17 cellular contexts compared by ENCODE assay signal in the genomic region with DNA sequence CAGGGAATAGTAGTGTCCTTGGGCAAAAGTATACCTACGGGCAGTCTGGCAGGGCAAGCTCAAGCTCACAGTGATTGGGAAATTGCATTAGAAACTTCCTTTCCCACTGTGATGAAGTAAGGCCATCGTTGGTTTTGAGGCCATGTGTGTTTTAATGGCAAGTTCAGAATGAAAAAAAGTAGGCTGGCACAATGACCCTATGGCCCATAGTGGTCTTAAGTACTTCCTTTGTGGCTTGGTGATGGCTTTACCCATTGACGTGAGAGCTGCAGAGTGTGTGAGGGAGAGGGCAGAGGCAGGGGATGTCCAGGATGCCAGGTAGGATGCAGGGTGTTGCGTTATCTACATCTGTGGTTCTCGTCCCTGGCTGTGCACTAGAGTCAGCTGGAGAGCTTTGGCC.
"Had no signal": no experiment of that assay in that cellular context is flagged by ENCODE, and none has a peak within 500 bp of the region (broad histone marks: within the 10 kb centered on the region; RNA-seq: fewer than 3 reads in every experiment).

No MANE protein-coding gene starts in this region.

- H3K27me3 ChIP-seq: cardiac muscle cell, ovary, stomach had no signal

- H3K27ac ChIP-seq: cardiac muscle cell, coronary artery, ovary, stomach, thoracic aorta, VCaP had no signal

- H3K9me3 ChIP-seq: ovary, stomach, thoracic aorta had no signal

- H3K27ac Mint-ChIP-seq: activated naive CD4-positive, alpha-beta T cell treated with anti-CD3 and anti-CD28 coated beads for 36 hours had no signal

- H3K4me3 ChIP-seq: cardiac muscle cell, coronary artery, ovary, stomach, thoracic aorta had no signal

- H3K36me3 ChIP-seq: cardiac muscle cell, ovary, stomach, thoracic aorta had no signal

- H3K9me3 Mint-ChIP-seq: activated naive CD4-positive, alpha-beta T cell treated with anti-CD3 and anti-CD28 coated beads for 36 hours; neural crest cell had no signal

- H3K4me3 Mint-ChIP-seq: activated naive CD4-positive, alpha-beta T cell treated with anti-CD3 and anti-CD28 coated beads for 36 hours; neural crest cell had no signal

- DNase-seq: activated CD4-positive, alpha-beta T cell treated with anti-CD3 and anti-CD28 coated beads for 48 hours; activated CD8-positive, alpha-beta memory T cell treated with anti-CD3 and anti-CD28 coated beads for 24 hours; activated naive CD4-positive, alpha-beta T cell treated with anti-CD3 and anti-CD28 coated beads for 36 hours; effector CD4-positive, alpha-beta T cell; foreskin melanocyte; head of caudate nucleus; mesendoderm; ovary; stimulated activated CD4-positive, alpha-beta T cell treated with anti-CD3 and anti-CD28 coated beads, Interleukin-15, amount 100 ng/mL, for 24 hours; stimulated activated CD4-positive, alpha-beta T cell treated with anti-CD3 and anti-CD28 coated beads, Interleukin-4, amount 100 ng/mL, for 24 hours; stomach; T1000 had no signal
